Comparison of ENCODE assay signal across 1 cellular context in the genomic region with DNA sequence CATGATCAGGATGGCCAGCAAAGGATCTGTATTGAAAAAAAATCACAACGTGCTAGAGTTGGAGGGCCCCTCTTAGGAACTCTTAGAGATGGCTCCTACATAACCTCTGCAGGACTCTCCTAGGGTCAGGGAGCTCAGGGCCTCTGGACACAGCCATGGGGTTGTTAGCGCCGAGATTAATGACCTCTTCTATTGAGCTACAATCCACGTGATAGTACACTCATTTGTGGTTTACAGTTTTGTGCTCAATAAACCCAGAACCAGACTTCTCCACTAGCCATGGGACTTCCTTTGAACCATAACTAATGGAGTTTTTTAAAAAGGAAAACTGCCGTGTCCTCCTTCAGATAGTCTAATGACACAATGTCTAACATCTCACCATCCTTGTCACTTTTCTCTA.
TF ChIP-seq lines count a peak whose summit lies in the region.

No MANE protein-coding gene starts in this region.

TF ChIP-seq in endothelial cell of umbilical vein, 7 proteins besides CTCF, POLR2A, EP300 and RAD21 (continued from another document):
- TF ChIP-seq FOS (IDR thresholded peaks at IDR 0.05; ENCODE audit: borderline replicate concordance, insufficient read depth, low read length) = no peak
- no peak for TF ChIP-seq EZH2 (IDR thresholded peaks at IDR 0.05; ENCODE audit: borderline replicate concordance, low read depth, low read length, severe bottlenecking)
- TF ChIP-seq MYC (IDR thresholded peaks at IDR 0.05; ENCODE audit: low read depth, low read length) = no peak
- no peak for TF ChIP-seq POLR2AphosphoS5 (IDR thresholded peaks at IDR 0.05; ENCODE audit: insufficient read depth, low read depth, low read length)
